ENCODE assay signal across 8 cellular contexts in genomic region chr17:46922804-46923635, GRCh38. TPM values are rescaled to one million over a fixed set of nuclear protein-coding genes. Genes with fewer than 3 reads are reported as not detected.
DNase-seq lines count a peak whose midpoint lies in the region; ATAC-seq and TF ChIP-seq lines count a peak whose summit lies in the region.

TSS of gene GOSR2 (plus strand) at chr17:46923160. CDS start at chr17:46923193, 33 bp downstream.

- H3K36me3 Mint-ChIP-seq in CD4-positive, CD25-positive, alpha-beta regulatory T cell: peaks cover 4% of the 10 kb centered on the region
- peaks cover 11% of the 10 kb centered on the region for H3K36me3 Mint-ChIP-seq in activated CD4-positive, alpha-beta memory T cell treated with anti-CD3 and anti-CD28 coated beads, Interleukin-2, amount 10 ng/mL, durations not matched to agents 7 days and 5 days (ENCODE audit: low read depth)

- intact Hi-C loops in lower lobe of right lung (cut with DNase I): no loop called here

- peak within 1 kb of the TSS; percentile 100 for H3K27ac Mint-ChIP-seq in CD4-positive, CD25-positive, alpha-beta regulatory T cell
- peak within 1 kb of the TSS; percentile 97 for H3K27ac Mint-ChIP-seq in activated CD4-positive, alpha-beta memory T cell treated with anti-CD3 and anti-CD28 coated beads, Interleukin-2, amount 10 ng/mL, durations not matched to agents 7 days and 5 days

- CTCF ChIA-PET in activated CD4-positive, alpha-beta memory T cell treated with anti-CD3 and anti-CD28 coated beads, Interleukin-2, amount 10 ng/mL, durations not matched to agents 7 days and 5 days (lab: Charles Lee): no interaction called here

- peak within 1 kb of the TSS; percentile 98 for H3K4me3 ChIP-seq in CD4-positive, CD25-positive, alpha-beta regulatory T cell (ENCODE audit: low read depth, low read length)
- H3K4me3 ChIP-seq in duodenal mucosa (ENCODE audit: low read depth in 1 of 2, low read length in 2 of 2) (peak within 1 kb of the TSS; percentile 99), lower lobe of right lung (peak within 1 kb of the TSS; percentile 96)

- peak; percentile 75 to 95 (median 91) for DNase-seq in CD4-positive, CD25-positive, alpha-beta regulatory T cell
- peak; percentile 98 for DNase-seq in NCI-H82 (lab: John Stamatoyannopoulos, UW)
- DNase-seq in activated CD4-positive, alpha-beta memory T cell treated with anti-CD3 and anti-CD28 coated beads, Interleukin-2, amount 10 ng/mL, durations not matched to agents 7 days and 5 days: peak; percentile 89
- peak; percentile 92 for DNase-seq in lower lobe of right lung
- DNase-seq in stimulated activated CD4-positive, alpha-beta T cell treated with anti-CD3 and anti-CD28 coated beads, TNF-alpha, amount 100 ng/mL, for 1 hour (ENCODE audit: low read depth in 3 of 3, low spot score in 1 of 3): peak; percentile 71 to 88 (median 78)

- peak within 1 kb of the TSS; percentile 97 for H3K9ac ChIP-seq in duodenal mucosa (ENCODE audit: low read depth in 1 of 2, low read length in 2 of 2)

- no peaks in the 10 kb centered on the region for H3K9me3 ChIP-seq in CD4-positive, CD25-positive, alpha-beta regulatory T cell (ENCODE audit: control insufficient read depth in 2 of 2, low read length in 2 of 2)
- no peaks in the 10 kb centered on the region for H3K9me3 ChIP-seq in duodenal mucosa (ENCODE audit: control insufficient read depth in 1 of 2, low read length in 2 of 2)
- no peaks in the 10 kb centered on the region for H3K9me3 ChIP-seq in lower lobe of right lung

- peak within 1 kb of the TSS; percentile 93 to 96 (median 96) for H3K4me3 Mint-ChIP-seq in CD4-positive, CD25-positive, alpha-beta regulatory T cell
- peak within 1 kb of the TSS; percentile 83 for H3K4me3 Mint-ChIP-seq in activated CD4-positive, alpha-beta memory T cell treated with anti-CD3 and anti-CD28 coated beads, Interleukin-2, amount 10 ng/mL, durations not matched to agents 7 days and 5 days

- H3K36me3 ChIP-seq in CD4-positive, CD25-positive, alpha-beta regulatory T cell (ENCODE audit: control insufficient read depth, insufficient read depth, low read length): no peaks in the 10 kb centered on the region
- H3K36me3 ChIP-seq in duodenal mucosa (ENCODE audit: control insufficient read depth in 1 of 2, insufficient read depth in 2 of 2, low read length in 2 of 2) (no peaks in the 10 kb centered on the region), lower lobe of right lung (no peaks in the 10 kb centered on the region)

- H3K27me3 ChIP-seq in CD4-positive, CD25-positive, alpha-beta regulatory T cell (ENCODE audit: control insufficient read depth, insufficient read depth, low read length): no peaks in the 10 kb centered on the region
- H3K27me3 ChIP-seq in duodenal mucosa (ENCODE audit: control insufficient read depth in 1 of 2, insufficient read depth in 2 of 2, low read length in 2 of 2) (no peaks in the 10 kb centered on the region), lower lobe of right lung (ENCODE audit: low read depth) (no peaks in the 10 kb centered on the region)

- POLR2A ChIA-PET in activated CD4-positive, alpha-beta memory T cell treated with anti-CD3 and anti-CD28 coated beads, Interleukin-2, amount 10 ng/mL, durations not matched to agents 7 days and 5 days (lab: Charles Lee): no interaction called here

- no peak for TF ChIP-seq CTCF in lower lobe of right lung (IDR thresholded peaks at IDR 0.05)

- H3K4me1 Mint-ChIP-seq in CD4-positive, CD25-positive, alpha-beta regulatory T cell: peaks cover 31 to 59% (median 46%) of the 10 kb centered on the region in 4 donors
- H3K4me1 Mint-ChIP-seq in activated CD4-positive, alpha-beta memory T cell treated with anti-CD3 and anti-CD28 coated beads, Interleukin-2, amount 10 ng/mL, durations not matched to agents 7 days and 5 days: peaks cover 53% of the 10 kb centered on the region

- peaks cover 0 to 2% (median 0%) of the 10 kb centered on the region in 7 donors for H3K9me3 Mint-ChIP-seq in CD4-positive, CD25-positive, alpha-beta regulatory T cell
- no peaks in the 10 kb centered on the region for H3K9me3 Mint-ChIP-seq in activated CD4-positive, alpha-beta memory T cell treated with anti-CD3 and anti-CD28 coated beads, Interleukin-2, amount 10 ng/mL, durations not matched to agents 7 days and 5 days

- H3K27me3 Mint-ChIP-seq in CD4-positive, CD25-positive, alpha-beta regulatory T cell: peaks cover 5% of the 10 kb centered on the region
- H3K27me3 Mint-ChIP-seq in activated CD4-positive, alpha-beta memory T cell treated with anti-CD3 and anti-CD28 coated beads, Interleukin-2, amount 10 ng/mL, durations not matched to agents 7 days and 5 days: no peaks in the 10 kb centered on the region

- peak; percentile 93 to 94 for ATAC-seq in CD4-positive, CD25-positive, alpha-beta regulatory T cell (ENCODE audit: low read depth in 2 of 2)
- ATAC-seq in GM19438 (IDR thresholded peaks at IDR 0.05; ENCODE audit: low read depth, unreplicated experiment): peak; percentile 86
- ATAC-seq in HG03571 (IDR thresholded peaks at IDR 0.05; ENCODE audit: unreplicated experiment): peak; percentile 84
- peak; percentile 98 to 99 for ATAC-seq in lower lobe of right lung

- peak within 1 kb of the TSS; percentile 89 for H3K27ac ChIP-seq in CD4-positive, CD25-positive, alpha-beta regulatory T cell (ENCODE audit: insufficient read depth, low read length, poor library complexity, severe bottlenecking)
- H3K27ac ChIP-seq in duodenal mucosa (ENCODE audit: low read depth, low read length): peak within 1 kb of the TSS; percentile 99
- peak within 1 kb of the TSS; percentile 95 for H3K27ac ChIP-seq in lower lobe of right lung

- peaks cover 24% of the 10 kb centered on the region for H3K4me1 ChIP-seq in CD4-positive, CD25-positive, alpha-beta regulatory T cell (ENCODE audit: control insufficient read depth, insufficient read depth, low read length, poor library complexity, severe bottlenecking)
- peaks cover 32 to 39% of the 10 kb centered on the region in 2 donors for H3K4me1 ChIP-seq in duodenal mucosa (ENCODE audit: control insufficient read depth in 1 of 2, insufficient read depth in 2 of 2, low read length in 2 of 2)
- H3K4me1 ChIP-seq in lower lobe of right lung: peaks cover 43% of the 10 kb centered on the region

RNA-seq across cellular contexts. Expression of gene GOSR2, which starts in this region (rescaled TPM):
- total RNA-seq in CD4-positive, CD25-positive, alpha-beta regulatory T cell: 65.4 TPM
- 10 to 100 TPM; 39.9 to 62.3 (median 53.1) TPM for polyA plus RNA-seq in CD4-positive, CD25-positive, alpha-beta regulatory T cell
- total RNA-seq in activated CD4-positive, alpha-beta memory T cell treated with anti-CD3 and anti-CD28 coated beads, Interleukin-2, amount 10 ng/mL, durations not matched to agents 7 days and 5 days: 10 to 100 TPM; 53.2 to 56.3 TPM
- total RNA-seq in lower lobe of right lung: 55.2 TPM

Comparison
In these comparisons a context has a peak if more than half of its experiments do, and no peak if none do; other contexts are left out.
1. Peak in every context shown above with its lines: DNase-seq, ATAC-seq, H3K4me3 ChIP-seq and H3K27ac ChIP-seq.